Comparison of ENCODE assay signal across 21 cellular contexts in genomic region chr11:42410251-42410956, GRCh38.
DNase-seq lines count a peak whose midpoint lies in the region; ATAC-seq and TF ChIP-seq lines count a peak whose summit lies in the region.
"Had no signal": no experiment of that assay in that cellular context is flagged by ENCODE, and none has a peak within 500 bp of the region (broad histone marks: within the 10 kb centered on the region; RNA-seq: fewer than 3 reads in every experiment).

No MANE protein-coding gene starts in this region.

- no peak overlapping the region for H3K4me3 Mint-ChIP-seq in neural progenitor cell
- H3K4me3 Mint-ChIP-seq: activated naive CD8-positive, alpha-beta T cell; activated T-cell treated with anti-CD3 and anti-CD28 coated beads, Interleukin-2, amount 50 U/mL, for 24 hours; neural crest cell had no signal

- DNase-seq in RKO (ENCODE audit: low spot score), result peak; percentile 1
- DNase-seq in neural progenitor cell (ENCODE audit: low spot score), result no peak
- no peak for DNase-seq in DMS114 treated with DMSO at 0.1 percent for 48 hours (lab: John Stamatoyannopoulos, UW; ENCODE audit: unreplicated experiment)
- DNase-seq in 8988T, result no peak
- DNase-seq in activated CD4-positive, alpha-beta T cell treated with anti-CD3 and anti-CD28 coated beads for 48 hours, result no peak
- DNase-seq: activated CD4-positive, alpha-beta T cell treated with anti-CD3 and anti-CD28 coated beads for 4 hours; activated T-cell treated with anti-CD3 and anti-CD28 coated beads, Interleukin-2, amount 50 U/mL, for 24 hours; effector CD4-positive, alpha-beta T cell; NCI-H1417 treated with DMSO at 0.1 percent for 48 hours; NCI-H446 treated with DMSO at 0.1 percent for 48 hours; right lobe of liver; stimulated activated CD4-positive, alpha-beta T cell treated with anti-CD3 and anti-CD28 coated beads, Interleukin-2, amount 100 ng/mL, for 48 hours; T-helper 2 cell; upper lobe of right lung had no signal

- no peaks in the 10 kb centered on the region for H3K79me2 ChIP-seq in neural progenitor cell (ENCODE audit: low read depth)

- TF ChIP-seq CTCF in neural progenitor cell (IDR thresholded peaks at IDR 0.05), result no peak

- no peaks in the 10 kb centered on the region for H4K20me1 ChIP-seq in neural progenitor cell (ENCODE audit: low read depth)

- H3K27me3 ChIP-seq in neural progenitor cell, result no peaks in the 10 kb centered on the region
- H3K27me3 ChIP-seq: right lobe of liver, upper lobe of right lung had no signal

- no peak overlapping the region for H3K27ac ChIP-seq in neural progenitor cell
- H3K27ac ChIP-seq: C4-2B, right lobe of liver, upper lobe of right lung had no signal

- peak overlapping the region; percentile 38 for H2AFZ ChIP-seq in neural progenitor cell (replicated peaks)

- H3K4me1 ChIP-seq in neural progenitor cell, result peaks cover 34% of the 10 kb centered on the region
- H3K4me1 ChIP-seq: right lobe of liver, upper lobe of right lung had no signal

- ATAC-seq in GM18870 (IDR thresholded peaks at IDR 0.05; ENCODE audit: unreplicated experiment) (peak; percentile 55), HG03565 (IDR thresholded peaks at IDR 0.05; ENCODE audit: unreplicated experiment) (peak; percentile 64), GM21737 (IDR thresholded peaks at IDR 0.05; ENCODE audit: unreplicated experiment) (no peak)
- ATAC-seq: right lobe of liver, upper lobe of right lung had no signal

- no peaks in the 10 kb centered on the region for H3K36me3 ChIP-seq in neural progenitor cell
- H3K36me3 ChIP-seq: right lobe of liver, upper lobe of right lung had no signal

- no peak overlapping the region for H3K4me3 ChIP-seq in neural progenitor cell
- H3K4me3 ChIP-seq: lung, right lobe of liver, upper lobe of right lung had no signal

- H3K27ac Mint-ChIP-seq in neural progenitor cell, result no peak overlapping the region
- H3K27ac Mint-ChIP-seq: activated naive CD8-positive, alpha-beta T cell; activated T-cell treated with anti-CD3 and anti-CD28 coated beads, Interleukin-2, amount 50 U/mL, for 24 hours had no signal

- H3K4me1 Mint-ChIP-seq in neural progenitor cell, result peaks cover 69% of the 10 kb centered on the region

- H3F3A ChIP-seq in neural progenitor cell (ENCODE audit: low read depth), result peaks cover 17% of the 10 kb centered on the region

- H3K4me2 ChIP-seq in neural progenitor cell, result no peak overlapping the region

- H3K36me3 Mint-ChIP-seq in neural progenitor cell, result no peaks in the 10 kb centered on the region
- H3K36me3 Mint-ChIP-seq: activated naive CD8-positive, alpha-beta T cell had no signal

- no peaks in the 10 kb centered on the region for H3K9me3 ChIP-seq in neural progenitor cell (ENCODE audit: low read depth)
- H3K9me3 ChIP-seq: right lobe of liver, upper lobe of right lung had no signal

- no peaks in the 10 kb centered on the region for H3K9me3 Mint-ChIP-seq in neural progenitor cell
- H3K9me3 Mint-ChIP-seq: neural crest cell had no signal

- no peak overlapping the region for H3K9ac ChIP-seq in neural progenitor cell

- no peaks in the 10 kb centered on the region for H3K27me3 Mint-ChIP-seq in neural progenitor cell (ENCODE audit: insufficient read depth, low read depth)
- H3K27me3 Mint-ChIP-seq: activated naive CD8-positive, alpha-beta T cell; activated T-cell treated with anti-CD3 and anti-CD28 coated beads, Interleukin-2, amount 50 U/mL, for 24 hours had no signal
